In genomic region chr10:69506834-69507643, GRCh38 we compare ENCODE assay signal across 9 cellular contexts. TPM values are rescaled to one million over a fixed set of nuclear protein-coding genes. Genes with fewer than 3 reads are reported as not detected.
A peak's percentile ranks its signal among the peaks of the same experiment; 100 is the strongest.
DNase-seq lines count a peak whose midpoint lies in the region; ATAC-seq and TF ChIP-seq lines count a peak whose summit lies in the region.
"Had no signal": no experiment of that assay in that cellular context is flagged by ENCODE, and none has a peak within 500 bp of the region (broad histone marks: within the 10 kb centered on the region; RNA-seq: fewer than 3 reads in every experiment).

No MANE protein-coding gene starts in this region.

- no peak for ATAC-seq in naive B cell (ENCODE audit: low read depth in 2 of 2)
- ATAC-seq in HG02588 (IDR thresholded peaks at IDR 0.05; ENCODE audit: unreplicated experiment), result no peak

- H3K4me1 Mint-ChIP-seq in naive B cell, result peaks cover 6 to 7% (median 7%) of the 10 kb centered on the region in 3 donors

- H3K4me3 Mint-ChIP-seq in naive B cell, result peak overlapping the region in 6 of 8 donors; percentile 6 to 80 (median 52)

- H3K4me2 ChIP-seq in BLaER1, result peak overlapping the region; percentile 60
- H3K4me2 ChIP-seq in KMS-11, result peak overlapping the region; percentile 45

- H3K9me3 Mint-ChIP-seq in naive B cell, result no peaks in the 10 kb centered on the region

- H3K4me1 ChIP-seq in BLaER1, result peaks cover 16% of the 10 kb centered on the region
- H3K4me1 ChIP-seq in KMS-11 (ENCODE audit: low read depth, poor library complexity, severe bottlenecking), result no peaks in the 10 kb centered on the region

- H3K9me3 ChIP-seq in BLaER1, result no peaks in the 10 kb centered on the region

- no peak overlapping the region for H3K9ac ChIP-seq in BLaER1
- peak overlapping the region; percentile 25; the same call in 1 of the 2 replicates for H3K9ac ChIP-seq in KMS-11

- H3K27me3 ChIP-seq in BLaER1 (no peaks in the 10 kb centered on the region), KMS-11 (ENCODE audit: insufficient read depth, low read depth) (no peaks in the 10 kb centered on the region), dorsolateral prefrontal cortex (no peaks in the 10 kb centered on the region)
- H3K27me3 ChIP-seq: foreskin keratinocyte had no signal

- H3K4me3 ChIP-seq in BLaER1 (no peak overlapping the region), KMS-11 (IDR thresholded peaks at IDR 0.05; ENCODE audit: insufficient read depth, low read depth, low read length) (no peak overlapping the region), dorsolateral prefrontal cortex (peak overlapping the region in 9 of 59 donors; percentile 38 to 58 (median 47))

- intact Hi-C loops in dorsolateral prefrontal cortex (cut with DNase I), result loop anchor here (2.0 to 5.0 kb wide), 4 partner anchors 58 to 100 kb away; no protein-coding TSS in a partner anchor

- TF ChIP-seq CTCF in KMS-11 (conservative IDR thresholded peaks at IDR 0.05; ENCODE audit: low read depth, low read length), result no peak
- TF ChIP-seq CTCF in dorsolateral prefrontal cortex (IDR thresholded peaks at IDR 0.05 in 54 of 56, conservative IDR thresholded peaks at IDR 0.05 in 2 of 56; ENCODE audit: low read depth in 1 of 56, partially characterized antibody in 56 of 56), result no peak

- H3K36me3 ChIP-seq in BLaER1 (no peaks in the 10 kb centered on the region), KMS-11 (ENCODE audit: insufficient read depth) (no peaks in the 10 kb centered on the region)

- peaks cover 15 to 39% (median 19%) of the 10 kb centered on the region in 3 donors for H3K27me3 Mint-ChIP-seq in naive B cell

- peak overlapping the region; percentile 86 for H2AFZ ChIP-seq in KMS-11 (ENCODE audit: low read depth)

- H3K36me3 Mint-ChIP-seq in naive B cell, result no peaks in the 10 kb centered on the region

- H4K20me1 ChIP-seq in BLaER1, result no peaks in the 10 kb centered on the region
- H4K20me1 ChIP-seq in KMS-11 (ENCODE audit: insufficient read depth), result no peaks in the 10 kb centered on the region

- H3K27ac ChIP-seq in BLaER1 (no peak overlapping the region), KMS-11 (no peak overlapping the region), dorsolateral prefrontal cortex (peak overlapping the region in 58 of 59 donors; percentile 10 to 94 (median 81))
- H3K27ac ChIP-seq: foreskin keratinocyte had no signal

- peak overlapping the region in 1 of 6 donors; percentile 37 for H3K27ac Mint-ChIP-seq in naive B cell

- peak in 2 of 10 donors; percentile 26 to 56 for DNase-seq in dorsolateral prefrontal cortex
- DNase-seq in naive B cell, result no peak
- no peak for DNase-seq in SHP77 treated with DMSO at 0.1 percent for 48 hours (lab: John Stamatoyannopoulos, UW)
- DNase-seq in GM19238 (ENCODE audit: insufficient read length, low spot score), result no peak
- DNase-seq in COLO668 (lab: John Stamatoyannopoulos, UW; ENCODE audit: unreplicated experiment), result no peak

- H3K79me2 ChIP-seq in KMS-11 (ENCODE audit: insufficient read depth, low read depth), result no peaks in the 10 kb centered on the region

RNA-seq across cellular contexts. Expression of gene TSPAN15, which starts 55.8 kb away (rescaled TPM):
- total RNA-seq in dorsolateral prefrontal cortex, result 100 to 1,000 TPM in 10 of 120 experiments, 10 to 100 TPM in 109, 1 to 10 TPM in 1; 8.7 to 188 (median 44.2) TPM
- under 1 TPM in 1 of 6 donors, not detected in 5; 0.16 TPM for polyA plus RNA-seq in naive B cell (ENCODE audit: low read depth in 6 of 6)

Comparison
In these comparisons a context has a peak if more than half of its experiments do, and no peak if none do; other contexts are left out.
1. H3K27ac ChIP-seq: peak in dorsolateral prefrontal cortex (58 of 59); none in BLaER1 (single experiment) and KMS-11 (single experiment).